In the genomic region with DNA sequence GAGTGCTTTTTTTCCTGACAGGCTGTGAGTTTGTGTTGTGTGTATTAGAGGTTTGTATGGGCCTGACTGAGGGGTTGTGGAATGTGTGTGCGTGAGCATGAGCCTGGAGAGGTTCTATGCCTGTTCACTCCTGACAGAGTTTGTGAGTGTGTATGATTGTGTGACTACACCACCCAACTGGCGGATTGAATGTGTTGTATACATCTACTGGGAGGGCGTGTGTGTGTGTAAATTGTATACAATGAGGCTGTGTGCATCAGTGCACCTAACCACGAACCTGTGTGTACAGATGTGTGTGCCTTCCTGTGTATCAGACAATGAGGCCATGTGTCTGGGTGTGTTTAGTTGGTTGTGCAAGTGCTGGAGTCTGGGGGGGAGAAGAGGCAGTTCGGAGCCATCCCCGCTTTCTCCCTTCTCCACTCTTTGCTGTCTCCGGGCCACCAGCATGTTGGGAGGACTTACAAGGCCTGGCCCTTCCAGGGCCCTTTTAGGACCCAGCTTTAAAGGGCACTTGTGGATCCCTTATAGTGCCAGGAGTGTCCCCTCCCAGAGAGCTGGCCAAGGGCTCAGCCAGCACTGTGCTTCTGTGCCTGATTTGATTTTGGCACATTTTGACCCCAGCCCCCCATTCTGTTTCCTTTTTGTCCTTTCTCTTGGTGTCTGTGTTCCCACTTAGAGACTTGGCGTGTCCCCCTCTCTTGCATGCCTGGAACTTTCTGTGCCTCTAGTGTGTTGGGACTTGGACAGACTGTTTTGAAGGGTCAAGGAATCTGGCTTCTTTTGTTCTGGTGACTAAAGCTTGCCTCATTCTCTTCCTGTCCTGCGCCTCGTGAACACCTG, we compare ENCODE assay signal across 8 cellular contexts. TPM values are rescaled to one million over a fixed set of nuclear protein-coding genes. Genes with fewer than 3 reads are reported as not detected.
A peak's percentile ranks its signal among the peaks of the same experiment; 100 is the strongest.
DNase-seq lines count a peak whose midpoint lies in the region; ATAC-seq lines count a peak whose summit lies in the region.

No MANE protein-coding gene starts in this region.

- peak overlapping the region; percentile 91 for H3K14ac ChIP-seq in neuronal stem cell (ENCODE audit: low read length)

- H3K4me1 ChIP-seq in neuronal stem cell (ENCODE audit: control insufficient read depth in 2 of 2, insufficient read depth in 1 of 2, low read depth in 1 of 2, low read length in 2 of 2) = peaks cover 17 to 22% of the 10 kb centered on the region in 2 donors
- peaks cover 17% of the 10 kb centered on the region for H3K4me1 ChIP-seq in effector memory CD4-positive, alpha-beta T cell (ENCODE audit: control insufficient read depth, insufficient read depth, low read length, poor library complexity, severe bottlenecking)

- peaks cover 7% of the 10 kb centered on the region for H3K79me1 ChIP-seq in neuronal stem cell (ENCODE audit: low read depth, low read length)

- no peak overlapping the region for H4K91ac ChIP-seq in neuronal stem cell (ENCODE audit: low read depth, low read length, poor library complexity)

- H3K4me3 Mint-ChIP-seq in T-helper 17 cell = peak overlapping the region; percentile 87

- H3K36me3 Mint-ChIP-seq in T-helper 17 cell (ENCODE audit: low read depth) = no peaks in the 10 kb centered on the region

- H3K9me3 ChIP-seq in T-helper 17 cell (ENCODE audit: control insufficient read depth, low read length, poor library complexity, severe bottlenecking) (no peaks in the 10 kb centered on the region), neuronal stem cell (replicated peaks in 1 of 2; ENCODE audit: control insufficient read depth in 2 of 2, insufficient read depth in 1 of 2, low read depth in 1 of 2, low read length in 2 of 2) (peaks cover 3 to 14% of the 10 kb centered on the region in 2 donors)
- no peaks in the 10 kb centered on the region for H3K9me3 ChIP-seq in effector memory CD4-positive, alpha-beta T cell (ENCODE audit: control insufficient read depth, low read length)

- H2AK5ac ChIP-seq in neuronal stem cell (ENCODE audit: low read depth, low read length) = no peak overlapping the region

- peak overlapping the region; percentile 98 for H3K9ac ChIP-seq in neuronal stem cell (ENCODE audit: low read depth, low read length, poor library complexity)

- no peak overlapping the region for H4K8ac ChIP-seq in neuronal stem cell (ENCODE audit: low read depth, low read length)

- H2BK15ac ChIP-seq in neuronal stem cell (ENCODE audit: low read length) = peak overlapping the region; percentile 8

- peak overlapping the region; percentile 95 for H2AFZ ChIP-seq in neuronal stem cell (ENCODE audit: low read length)

- H3K27ac ChIP-seq in neuronal stem cell (replicated peaks; ENCODE audit: low read length) = no peak overlapping the region
- H3K27ac ChIP-seq in effector memory CD4-positive, alpha-beta T cell (ENCODE audit: insufficient read depth, low read length, poor library complexity, severe bottlenecking) = no peak overlapping the region

- peak overlapping the region; percentile 85 for H3K4me2 ChIP-seq in neuronal stem cell (ENCODE audit: insufficient read depth, low read length, poor library complexity, severe bottlenecking)

- peak overlapping the region; percentile 13 for H3K4ac ChIP-seq in neuronal stem cell (ENCODE audit: low read length)

- H3K4me3 ChIP-seq in neuronal stem cell (ENCODE audit: low read length in 2 of 2) = peak overlapping the region; percentile 68 to 97
- H3K4me3 ChIP-seq in effector memory CD4-positive, alpha-beta T cell (ENCODE audit: insufficient read depth, low read depth, low read length, poor library complexity, severe bottlenecking) = no peak overlapping the region

- peak overlapping the region; percentile 50 for H3K23ac ChIP-seq in neuronal stem cell (ENCODE audit: low read depth, low read length, poor library complexity)

- peak overlapping the region; percentile 79 for H3K27ac Mint-ChIP-seq in T-helper 17 cell

- peaks cover 8% of the 10 kb centered on the region for H3K27me3 Mint-ChIP-seq in T-helper 17 cell

- ATAC-seq in T-helper 17 cell (no peak), GM18511 (IDR thresholded peaks at IDR 0.05; ENCODE audit: unreplicated experiment) (no peak)

- no peak overlapping the region for H2BK5ac ChIP-seq in neuronal stem cell (ENCODE audit: low read length)

- no peaks in the 10 kb centered on the region for H3K27me3 ChIP-seq in neuronal stem cell (ENCODE audit: control insufficient read depth in 3 of 3, insufficient read depth in 3 of 3, low read depth in 1 of 3, low read length in 3 of 3)
- peaks cover 3% of the 10 kb centered on the region for H3K27me3 ChIP-seq in effector memory CD4-positive, alpha-beta T cell (replicated peaks; ENCODE audit: control insufficient read depth, insufficient read depth, low read length, poor library complexity, severe bottlenecking)

- no peak overlapping the region for H2BK12ac ChIP-seq in neuronal stem cell (ENCODE audit: low read length)

- peak; percentile 38 for DNase-seq in DMS 273 (lab: John Stamatoyannopoulos, UW; ENCODE audit: unreplicated experiment)
- no peak for DNase-seq in DMS 273 treated with DMSO at 0.1 percent for 48 hours (lab: John Stamatoyannopoulos, UW)
- no peak for DNase-seq in T-helper 17 cell
- DNase-seq in fibroblast of peridontal ligament (ENCODE audit: extremely low read depth) = peak; percentile 48
- peak; percentile 21 for DNase-seq in neuronal stem cell (ENCODE audit: low spot score)
- DNase-seq in NCI-H510A treated with DMSO at 0.1 percent for 48 hours (lab: John Stamatoyannopoulos, UW) = no peak
- DNase-seq in effector memory CD4-positive, alpha-beta T cell = no peak

- no peaks in the 10 kb centered on the region for H3K36me3 ChIP-seq in neuronal stem cell (replicated peaks in 1 of 2; ENCODE audit: control insufficient read depth in 2 of 2, insufficient read depth in 2 of 2, low read length in 2 of 2)
- no peaks in the 10 kb centered on the region for H3K36me3 ChIP-seq in effector memory CD4-positive, alpha-beta T cell (ENCODE audit: control insufficient read depth, insufficient read depth, low read length)

- H3K18ac ChIP-seq in neuronal stem cell (ENCODE audit: low read length) = peak overlapping the region; percentile 91

- no CpG with 5 or more reads among the region's 10 CpGs for WGBS in neuronal stem cell (ENCODE audit: extremely low coverage in 2 of 2, insufficient read length in 2 of 2, insufficient replicate concordance in 1 of 2), 2 donors

- H3K4me1 Mint-ChIP-seq in T-helper 17 cell = peaks cover 20% of the 10 kb centered on the region

- H2BK120ac ChIP-seq in neuronal stem cell (ENCODE audit: low read depth, low read length) = no peak overlapping the region

RNA-seq across cellular contexts. Expression of a gene that starts 1.3 kb away (rescaled TPM):
- 10 to 100 TPM in 1 of 2 donors, 1 to 10 TPM in 1; 2.2 to 48.0 TPM for total RNA-seq in T-helper 17 cell
- 34.6 TPM for polyA plus RNA-seq in neuronal stem cell (2013, experiment 1 of 2)
- 34.7 TPM for polyA plus RNA-seq in neuronal stem cell (2013, experiment 2 of 2)

Comparison
In these comparisons a context has a peak if more than half of its experiments do, and no peak if none do; other contexts are left out.
1. DNase-seq: peak in DMS 273 (single experiment), fibroblast of peridontal ligament (single experiment) and neuronal stem cell (single experiment); none in DMS 273 treated with DMSO at 0.1 percent for 48 hours (single experiment), T-helper 17 cell (0 of 3), NCI-H510A treated with DMSO at 0.1 percent for 48 hours (single experiment) and effector memory CD4-positive, alpha-beta T cell (0 of 3).